Comparison of ENCODE assay signal across 19 cellular contexts in the genomic region with DNA sequence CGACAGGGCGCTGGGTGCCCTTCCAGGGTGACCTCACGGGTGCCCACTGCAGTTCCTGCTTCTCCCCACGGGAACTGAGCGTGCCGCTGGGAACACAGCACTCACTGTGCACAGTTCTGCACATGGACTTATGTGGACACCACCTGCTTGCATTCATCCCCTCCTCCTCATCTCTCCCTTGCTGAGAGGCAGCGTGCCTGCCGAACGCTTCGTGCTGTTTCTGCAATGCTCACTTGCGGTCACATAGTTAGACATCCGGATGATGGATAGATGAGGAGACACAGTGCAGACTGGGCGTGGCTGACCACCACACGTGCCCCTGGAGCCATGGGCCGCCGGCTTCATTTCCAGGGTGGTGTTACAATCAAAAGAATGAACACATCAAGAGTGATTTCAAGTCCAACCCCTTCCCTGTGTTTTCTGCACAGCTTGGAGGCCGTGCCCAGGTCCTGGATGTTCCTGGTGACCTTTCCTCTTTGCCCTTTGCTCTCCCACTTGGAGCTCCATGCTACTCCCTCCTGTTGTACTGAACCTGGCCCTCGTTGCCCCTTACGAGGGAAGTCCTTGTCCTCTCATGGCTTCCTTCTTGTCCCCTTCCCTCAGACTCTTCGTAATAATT.
A peak's percentile ranks its signal among the peaks of the same experiment; 100 is the strongest.
DNase-seq lines count a peak whose midpoint lies in the region; ATAC-seq and TF ChIP-seq lines count a peak whose summit lies in the region.
"Had no signal": no experiment of that assay in that cellular context is flagged by ENCODE, and none has a peak within 500 bp of the region (broad histone marks: within the 10 kb centered on the region; RNA-seq: fewer than 3 reads in every experiment).

No MANE protein-coding gene starts in this region.

- H3K27ac ChIP-seq in colonic mucosa (no peak overlapping the region), testis (no peak overlapping the region)
- H3K27ac ChIP-seq: GM23248, heart left ventricle had no signal

- no peaks in the 10 kb centered on the region for H3K27me3 ChIP-seq in colonic mucosa
- no peaks in the 10 kb centered on the region for H3K27me3 ChIP-seq in testis
- H3K27me3 ChIP-seq: heart left ventricle had no signal

- H3K4me3 ChIP-seq in colonic mucosa (no peak overlapping the region), testis (no peak overlapping the region)
- H3K4me3 ChIP-seq: GM23248, heart left ventricle, lung had no signal

- H3K36me3 Mint-ChIP-seq in activated naive CD4-positive, alpha-beta T cell treated with anti-CD3 and anti-CD28 coated beads, Interleukin-2, amount 10 ng/mL, durations not matched to agents 7 days and 5 days = no peaks in the 10 kb centered on the region
- H3K36me3 Mint-ChIP-seq in mesothelial cell of epicardium = no peaks in the 10 kb centered on the region
- H3K36me3 Mint-ChIP-seq: immature natural killer cell; naive thymus-derived CD4-positive, alpha-beta T cell had no signal

- H3K4me1 Mint-ChIP-seq in activated naive CD4-positive, alpha-beta T cell treated with anti-CD3 and anti-CD28 coated beads, Interleukin-2, amount 10 ng/mL, durations not matched to agents 7 days and 5 days = peaks cover 11% of the 10 kb centered on the region
- H3K4me1 Mint-ChIP-seq in mesothelial cell of epicardium = peaks cover 44% of the 10 kb centered on the region

- H3K27me3 Mint-ChIP-seq in activated naive CD4-positive, alpha-beta T cell treated with anti-CD3 and anti-CD28 coated beads, Interleukin-2, amount 10 ng/mL, durations not matched to agents 7 days and 5 days = peaks cover 31% of the 10 kb centered on the region
- peaks cover 4% of the 10 kb centered on the region for H3K27me3 Mint-ChIP-seq in mesothelial cell of epicardium (ENCODE audit: low read depth)

- peak; percentile 15 for DNase-seq in activated naive CD4-positive, alpha-beta T cell treated with anti-CD3 and anti-CD28 coated beads, Interleukin-2, amount 10 ng/mL, durations not matched to agents 7 days and 5 days
- no peak for DNase-seq in activated naive CD4-positive, alpha-beta T cell treated with Interleukin-2 at 50 U/mL for 16 hours
- peak; percentile 62 for DNase-seq in MV-4-11 (lab: John Stamatoyannopoulos, UW)
- peak; percentile 3 for DNase-seq in colonic mucosa
- DNase-seq in testis = peak; percentile 8
- no peak for DNase-seq in DMS 273 (lab: John Stamatoyannopoulos, UW; ENCODE audit: unreplicated experiment)
- no peak for DNase-seq in mesothelial cell of epicardium (ENCODE audit: low spot score in 2 of 2, unreplicated experiment in 2 of 2)
- DNase-seq: aorta; GM23248; immature natural killer cell; naive thymus-derived CD4-positive, alpha-beta T cell; NCI-H2029; NCI-H446 treated with DMSO at 0.1 percent for 48 hours; NK-92 treated with Interleukin-12 subunit alpha and Interleukin-12 subunit beta, amount 100 ng/mL, for 24 hours; T-helper 2 cell had no signal

- H3K36me3 ChIP-seq in colonic mucosa (no peaks in the 10 kb centered on the region), testis (ENCODE audit: low read depth, missing control alignments) (no peaks in the 10 kb centered on the region)
- H3K36me3 ChIP-seq: heart left ventricle had no signal

- no peak for ATAC-seq in GM19463 (IDR thresholded peaks at IDR 0.05; ENCODE audit: unreplicated experiment)
- ATAC-seq: heart left ventricle; naive thymus-derived CD4-positive, alpha-beta T cell had no signal

- intact Hi-C loops in colonic mucosa (cut with DNase I) = no loop called here
- intact Hi-C loops in testis (cut with DNase I; ENCODE audit: low total_unique reads) = no loop called here

- H3K4me1 ChIP-seq in colonic mucosa (peaks cover 4% of the 10 kb centered on the region), testis (no peaks in the 10 kb centered on the region)

- WGBS in testis, 2 donors = 87 to 88% methylated on average over 20 of the region's 20 CpGs

- TF ChIP-seq POLR2A in testis (IDR thresholded peaks at IDR 0.05) = no peak

- no peak overlapping the region for H3K4me3 Mint-ChIP-seq in activated naive CD4-positive, alpha-beta T cell treated with anti-CD3 and anti-CD28 coated beads, Interleukin-2, amount 10 ng/mL, durations not matched to agents 7 days and 5 days
- no peak overlapping the region for H3K4me3 Mint-ChIP-seq in mesothelial cell of epicardium
- H3K4me3 Mint-ChIP-seq: immature natural killer cell; naive thymus-derived CD4-positive, alpha-beta T cell had no signal

- no peak for TF ChIP-seq CTCF in colonic mucosa (IDR thresholded peaks at IDR 0.05)
- TF ChIP-seq CTCF in testis (IDR thresholded peaks at IDR 0.05) = no peak
- no peak for TF ChIP-seq CTCF in mesothelial cell of epicardium (IDR thresholded peaks at IDR 0.05; ENCODE audit: unreplicated experiment)

- CTCF ChIA-PET in activated naive CD4-positive, alpha-beta T cell treated with anti-CD3 and anti-CD28 coated beads, Interleukin-2, amount 10 ng/mL, durations not matched to agents 7 days and 5 days (lab: Charles Lee) = no interaction called here

- no peak overlapping the region for H3K27ac Mint-ChIP-seq in activated naive CD4-positive, alpha-beta T cell treated with anti-CD3 and anti-CD28 coated beads, Interleukin-2, amount 10 ng/mL, durations not matched to agents 7 days and 5 days
- H3K27ac Mint-ChIP-seq in mesothelial cell of epicardium = no peak overlapping the region
- H3K27ac Mint-ChIP-seq: immature natural killer cell, progenitor cell of endocrine pancreas had no signal

- H3K9me3 ChIP-seq in colonic mucosa (no peaks in the 10 kb centered on the region), testis (no peaks in the 10 kb centered on the region)
- H3K9me3 ChIP-seq: heart left ventricle had no signal

- H3K9ac ChIP-seq in colonic mucosa (ENCODE audit: low read depth in 2 of 2, low read length in 2 of 2) = no peak overlapping the region
- H3K9ac ChIP-seq: GM23248 had no signal

- peaks cover 5% of the 10 kb centered on the region for H3K9me3 Mint-ChIP-seq in activated naive CD4-positive, alpha-beta T cell treated with anti-CD3 and anti-CD28 coated beads, Interleukin-2, amount 10 ng/mL, durations not matched to agents 7 days and 5 days
- H3K9me3 Mint-ChIP-seq in mesothelial cell of epicardium = no peaks in the 10 kb centered on the region

Comparison
In these comparisons a context has a peak if more than half of its experiments do, and no peak if none do; other contexts are left out.
1. DNase-seq: peak in activated naive CD4-positive, alpha-beta T cell treated with anti-CD3 and anti-CD28 coated beads, Interleukin-2, amount 10 ng/mL, durations not matched to agents 7 days and 5 days (single experiment), MV-4-11 (single experiment), colonic mucosa (single experiment) and testis (single experiment); none in activated naive CD4-positive, alpha-beta T cell treated with Interleukin-2 at 50 U/mL for 16 hours (single experiment), DMS 273 (single experiment) and mesothelial cell of epicardium (0 of 2).